11 cellular contexts compared by ENCODE assay signal in genomic region chr16:85329059-85329812, GRCh38.
DNase-seq lines count a peak whose midpoint lies in the region; ATAC-seq, FAIRE-seq and TF ChIP-seq lines count a peak whose summit lies in the region.
"Had no signal": no experiment of that assay in that cellular context is flagged by ENCODE, and none has a peak within 500 bp of the region (broad histone marks: within the 10 kb centered on the region; RNA-seq: fewer than 3 reads in every experiment).

No MANE protein-coding gene starts in this region.

- no peak for ATAC-seq in HG03039 (IDR thresholded peaks at IDR 0.05; ENCODE audit: unreplicated experiment)

- H3K4me3 ChIP-seq in MG63 (no peak overlapping the region), keratinocyte (ENCODE audit: control insufficient read depth in 2 of 3, extremely low read depth in 1 of 3, insufficient read depth in 2 of 3, low read depth in 1 of 3, low read length in 3 of 3) (no peak overlapping the region)

- no peak overlapping the region for H3K27ac ChIP-seq in keratinocyte (ENCODE audit: control insufficient read depth, insufficient read depth, low read length)

- no peaks in the 10 kb centered on the region for H3K9me1 ChIP-seq in keratinocyte (ENCODE audit: control insufficient read depth, extremely low read depth, insufficient read depth, low read length)

- dilution Hi-C loops in keratinocyte (cut with MboI; ENCODE audit: extremely low pct_ligation_motif_present, low sequenced_read_pairs) = no loop called here

- no peak for FAIRE-seq in keratinocyte (lab: Jason Lieb, UNC)

- H3K36me3 ChIP-seq in MG63 (no peaks in the 10 kb centered on the region), keratinocyte (ENCODE audit: control insufficient read depth in 2 of 2, extremely low read depth in 1 of 2, insufficient read depth in 2 of 2, low read length in 2 of 2) (no peaks in the 10 kb centered on the region)

- H3K27me3 ChIP-seq in MG63 = no peaks in the 10 kb centered on the region
- H3K27me3 ChIP-seq in keratinocyte (ENCODE audit: control insufficient read depth, extremely low read depth, insufficient read depth, low read length) = no peaks in the 10 kb centered on the region

- no peaks in the 10 kb centered on the region for H3K79me2 ChIP-seq in keratinocyte (ENCODE audit: control insufficient read depth, insufficient read depth, low read length)

- DNase-seq in DMS 273 treated with DMSO at 0.1 percent for 48 hours (lab: John Stamatoyannopoulos, UW) (peak; percentile 46), MG63 (peak; percentile 41), SHP77 treated with DMSO at 0.1 percent for 48 hours (lab: John Stamatoyannopoulos, UW) (peak; percentile 33), keratinocyte (ENCODE audit: low read depth, low spot score) (no peak), MV-4-11 (lab: John Stamatoyannopoulos, UW) (no peak), ureter (ENCODE audit: low spot score) (no peak)
- DNase-seq in stimulated activated CD4-positive, alpha-beta T cell treated with anti-CD3 and anti-CD28 coated beads, Interleukin-1b, Interleukin-23, amount 100 ng/mL, for 48 hours = no peak
- DNase-seq: effector CD4-positive, alpha-beta T cell; left ventricle myocardium superior; RPMI8226 had no signal

- H3K4me2 ChIP-seq in keratinocyte (ENCODE audit: control insufficient read depth, extremely low read depth, insufficient read depth, low read depth, low read length) = peak overlapping the region; percentile 16

- H3K4me1 ChIP-seq in keratinocyte (ENCODE audit: control insufficient read depth, extremely low read depth, insufficient read depth, low read length) = peaks cover 15% of the 10 kb centered on the region

- peaks cover 4% of the 10 kb centered on the region for H4K20me1 ChIP-seq in keratinocyte (ENCODE audit: control insufficient read depth, extremely low read depth, insufficient read depth, low read length)

- no peak for TF ChIP-seq CTCF in keratinocyte (optimal IDR thresholded peaks at IDR 0.05 in 1 of 3, IDR thresholded peaks at IDR 0.05 in 1 of 3, conservative IDR thresholded peaks at IDR 0.05 in 1 of 3; ENCODE audit: extremely low read depth in 1 of 3, insufficient read depth in 2 of 3, low read length in 3 of 3)

- H3K9ac ChIP-seq in keratinocyte (ENCODE audit: control insufficient read depth, extremely low read depth, insufficient read depth, low read length) = no peak overlapping the region

- H3K9me3 ChIP-seq in MG63 = no peaks in the 10 kb centered on the region
- no peaks in the 10 kb centered on the region for H3K9me3 ChIP-seq in keratinocyte (ENCODE audit: control insufficient read depth, low read depth, low read length)

- no peak overlapping the region for H2AFZ ChIP-seq in keratinocyte (ENCODE audit: control insufficient read depth, low read length)

Comparison
In these comparisons a context has a peak if more than half of its experiments do, and no peak if none do; other contexts are left out.
1. DNase-seq: peak in DMS 273 treated with DMSO at 0.1 percent for 48 hours (single experiment), MG63 (single experiment) and SHP77 treated with DMSO at 0.1 percent for 48 hours (single experiment); none in keratinocyte (single experiment), MV-4-11 (single experiment), ureter (single experiment) and stimulated activated CD4-positive, alpha-beta T cell treated with anti-CD3 and anti-CD28 coated beads, Interleukin-1b, Interleukin-23, amount 100 ng/mL, for 48 hours (single experiment).